Comparison of ENCODE assay signal across 1 cellular context in genomic region chr12:132444957-132445883, GRCh38.
TF ChIP-seq lines count a peak whose summit lies in the region.

No MANE protein-coding gene starts in this region.

TF ChIP-seq in GM23338, 12 proteins besides CTCF, POLR2A, EP300 and RAD21 (continued from another document):
- TF ChIP-seq REST (IDR thresholded peaks at IDR 0.05; ENCODE audit: unreplicated experiment) (no peak), EZH2 (IDR thresholded peaks at IDR 0.05; ENCODE audit: low read depth, unreplicated experiment) (no peak), NANOG (IDR thresholded peaks at IDR 0.05; ENCODE audit: borderline replicate concordance) (no peak), ZNF114 (CRISPR knock-in tag; IDR thresholded peaks at IDR 0.05) (no peak), CREB1 (CRISPR knock-in tag; IDR thresholded peaks at IDR 0.05; ENCODE audit: low read depth) (no peak), ETS1 (IDR thresholded peaks at IDR 0.05) (no peak), JUNB (IDR thresholded peaks at IDR 0.05; ENCODE audit: unreplicated experiment) (no peak), EZH2phosphoT487 (IDR thresholded peaks at IDR 0.05; ENCODE audit: unreplicated experiment) (no peak), ZNF331 (CRISPR knock-in tag; IDR thresholded peaks at IDR 0.05; ENCODE audit: low read depth) (no peak)
